17 cellular contexts compared by ENCODE assay signal in genomic region chr7:68014031-68014774, GRCh38.
DNase-seq lines count a peak whose midpoint lies in the region; ATAC-seq and TF ChIP-seq lines count a peak whose summit lies in the region.
"Had no signal": no experiment of that assay in that cellular context is flagged by ENCODE, and none has a peak within 500 bp of the region (broad histone marks: within the 10 kb centered on the region; RNA-seq: fewer than 3 reads in every experiment).

No MANE protein-coding gene starts in this region.

- peaks cover 0 to 13% (median 0%) of the 10 kb centered on the region in 11 donors for H3K9me3 ChIP-seq in heart right ventricle
- H3K9me3 ChIP-seq: MG63 had no signal

- H3K4me1 ChIP-seq in heart right ventricle = no peaks in the 10 kb centered on the region

- no peak overlapping the region for H3K27ac ChIP-seq in heart right ventricle
- H3K27ac ChIP-seq: KMS-11, PC-9, SK-N-MC had no signal

- H3K36me3 ChIP-seq in heart right ventricle = no peaks in the 10 kb centered on the region
- H3K36me3 ChIP-seq: MG63 had no signal

- 71 to 72% methylated on average over 11 of the region's 11 CpGs for WGBS in heart right ventricle, 2 donors

- no peak overlapping the region for H3K4me3 ChIP-seq in heart right ventricle
- H3K4me3 ChIP-seq: MG63, PC-9, SK-N-MC had no signal

- peaks cover 0 to 16% (median 9%) of the 10 kb centered on the region in 7 donors for H3K27me3 ChIP-seq in heart right ventricle
- H3K27me3 ChIP-seq: MG63 had no signal

- DNase-seq in NCI-H748 (lab: John Stamatoyannopoulos, UW; ENCODE audit: unreplicated experiment) = peak; percentile 72
- DNase-seq in NCI-H748 treated with DMSO at 0.1 percent for 48 hours (lab: John Stamatoyannopoulos, UW) = no peak
- DNase-seq in NCI-H1694 (lab: John Stamatoyannopoulos, UW) = peak; percentile 98
- peak; percentile 23 for DNase-seq in cerebellum (ENCODE audit: low spot score)
- DNase-seq in KG1 (lab: John Stamatoyannopoulos, UW) = no peak
- no peak for DNase-seq in heart right ventricle
- DNase-seq: Calu3; CD4-positive, CD25-positive, alpha-beta regulatory T cell; MG63; NCI-H187; NCI-H345; NCI-H69; PC-9 had no signal

- no peak for TF ChIP-seq CTCF in heart right ventricle (IDR thresholded peaks at IDR 0.05)

- ATAC-seq in heart right ventricle = no peak
- ATAC-seq in GM21381 (IDR thresholded peaks at IDR 0.05; ENCODE audit: unreplicated experiment) = no peak
- ATAC-seq: Right ventricle myocardium inferior had no signal

- intact Hi-C loops in heart right ventricle (cut with DNase I) = no loop called here

Comparison
In these comparisons a context has a peak if more than half of its experiments do, and no peak if none do; other contexts are left out.
1. DNase-seq: peak in NCI-H748 (single experiment), NCI-H1694 (single experiment) and cerebellum (single experiment); none in NCI-H748 treated with DMSO at 0.1 percent for 48 hours (single experiment), KG1 (single experiment) and heart right ventricle (0 of 2).